Comparison of ENCODE assay signal across 23 cellular contexts in genomic region chr6:81734081-81734480, GRCh38. TPM values are rescaled to one million over a fixed set of nuclear protein-coding genes. Genes with fewer than 3 reads are reported as not detected.
DNase-seq lines count a peak whose midpoint lies in the region; ATAC-seq and TF ChIP-seq lines count a peak whose summit lies in the region.
"Had no signal": no experiment of that assay in that cellular context is flagged by ENCODE, and none has a peak within 500 bp of the region (broad histone marks: within the 10 kb centered on the region; RNA-seq: fewer than 3 reads in every experiment).

No MANE protein-coding gene starts in this region.

- no peaks in the 10 kb centered on the region; the same call in 2 of the 3 replicates for H3K36me3 Mint-ChIP-seq in GM23338 (ENCODE audit: low read depth)
- H3K36me3 Mint-ChIP-seq in endodermal cell (ENCODE audit: low read depth), result no peaks in the 10 kb centered on the region
- no peaks in the 10 kb centered on the region for H3K36me3 Mint-ChIP-seq in activated CD4-positive, alpha-beta T cell treated with anti-CD3 and anti-CD28 coated beads, Interleukin-2, amount 10 ng/mL, durations not matched to agents 7 days and 5 days (ENCODE audit: low read depth)
- H3K36me3 Mint-ChIP-seq: activated naive CD8-positive, alpha-beta T cell treated with anti-CD3 and anti-CD28 coated beads, Interleukin-2, amount 10 ng/mL, durations not matched to agents 7 days and 5 days; memory B cell had no signal

- H4K8ac ChIP-seq in mesendoderm (ENCODE audit: low read depth, low read length), result no peak overlapping the region

- H3K27ac ChIP-seq in GM23338 (ENCODE audit: low read depth) (no peak overlapping the region), OCI-LY3 (ENCODE audit: low read length) (no peak overlapping the region), endodermal cell (ENCODE audit: low read depth, low read length) (no peak overlapping the region), mesendoderm (ENCODE audit: low read depth, low read length) (no peak overlapping the region)
- H3K27ac ChIP-seq: BLaER1 treated with 17β-estradiol and CSF1 and Interleukin-3, amounts not matched to agents 10 nM and 100 nM; brain microvascular endothelial cell; psoas muscle; SK-N-MC; transverse colon had no signal

- H3K79me1 ChIP-seq in mesendoderm (ENCODE audit: low read length), result no peaks in the 10 kb centered on the region

- H3K4me2 ChIP-seq in GM23338 (no peak overlapping the region), OCI-LY3 (ENCODE audit: low read length) (no peak overlapping the region), mesendoderm (ENCODE audit: low read length) (no peak overlapping the region)

- H3K9me3 Mint-ChIP-seq in GM23338, result peaks cover 7% of the 10 kb centered on the region
- peaks cover 11% of the 10 kb centered on the region for H3K9me3 Mint-ChIP-seq in endodermal cell
- H3K9me3 Mint-ChIP-seq in activated CD4-positive, alpha-beta T cell treated with anti-CD3 and anti-CD28 coated beads, Interleukin-2, amount 10 ng/mL, durations not matched to agents 7 days and 5 days, result no peaks in the 10 kb centered on the region
- H3K9me3 Mint-ChIP-seq: activated naive CD8-positive, alpha-beta T cell treated with anti-CD3 and anti-CD28 coated beads, Interleukin-2, amount 10 ng/mL, durations not matched to agents 7 days and 5 days; activated T-cell treated with anti-CD3 and anti-CD28 coated beads, Interleukin-2, amount 50 U/mL, for 24 hours; nephron had no signal

- no peaks in the 10 kb centered on the region for H3K27me3 ChIP-seq in GM23338 (ENCODE audit: insufficient read depth)
- H3K27me3 ChIP-seq in OCI-LY3 (ENCODE audit: low read depth, low read length), result no peaks in the 10 kb centered on the region
- H3K27me3 ChIP-seq in endodermal cell (ENCODE audit: control insufficient read depth, insufficient read depth, low read length, poor library complexity, severe bottlenecking), result no peaks in the 10 kb centered on the region
- H3K27me3 ChIP-seq in mesendoderm (ENCODE audit: insufficient read depth, low read length, poor library complexity), result no peaks in the 10 kb centered on the region
- H3K27me3 ChIP-seq: BLaER1 treated with 17β-estradiol and CSF1 and Interleukin-3, amounts not matched to agents 10 nM and 100 nM; brain microvascular endothelial cell; transverse colon had no signal

- H3K9me3 ChIP-seq in OCI-LY3 (ENCODE audit: insufficient read depth, low read length) (no peaks in the 10 kb centered on the region), endodermal cell (ENCODE audit: control insufficient read depth, low read length) (peaks cover 8% of the 10 kb centered on the region)
- H3K9me3 ChIP-seq: BLaER1 treated with 17β-estradiol and CSF1 and Interleukin-3, amounts not matched to agents 10 nM and 100 nM; transverse colon had no signal

- H3K4me1 ChIP-seq in GM23338 (ENCODE audit: insufficient read depth) (no peaks in the 10 kb centered on the region), OCI-LY3 (ENCODE audit: low read length) (no peaks in the 10 kb centered on the region), endodermal cell (ENCODE audit: control insufficient read depth, insufficient read depth, low read length) (no peaks in the 10 kb centered on the region), mesendoderm (ENCODE audit: control insufficient read depth, low read depth, low read length) (no peaks in the 10 kb centered on the region)
- H3K4me1 ChIP-seq: psoas muscle, transverse colon had no signal

- H4K5ac ChIP-seq in mesendoderm (ENCODE audit: low read length), result no peak overlapping the region

- no peak overlapping the region for H2BK120ac ChIP-seq in mesendoderm (ENCODE audit: low read depth, low read length)

- no peak overlapping the region for H2AK5ac ChIP-seq in mesendoderm (ENCODE audit: low read length)

- H3K36me3 ChIP-seq in GM23338 (ENCODE audit: insufficient read depth) (no peaks in the 10 kb centered on the region), OCI-LY3 (replicated peaks; ENCODE audit: low read depth, low read length) (no peaks in the 10 kb centered on the region), endodermal cell (ENCODE audit: control insufficient read depth, insufficient read depth, low read length) (no peaks in the 10 kb centered on the region), mesendoderm (ENCODE audit: control insufficient read depth, insufficient read depth, low read length) (no peaks in the 10 kb centered on the region)
- H3K36me3 ChIP-seq: BLaER1 treated with 17β-estradiol and CSF1 and Interleukin-3, amounts not matched to agents 10 nM and 100 nM; brain microvascular endothelial cell; transverse colon had no signal

- H3K18ac ChIP-seq in mesendoderm (ENCODE audit: low read length), result no peak overlapping the region

- H3K56ac ChIP-seq in mesendoderm (ENCODE audit: low read length), result no peak overlapping the region

- ATAC-seq in GM23338, result no peak
- no peak for ATAC-seq in HG03039 (IDR thresholded peaks at IDR 0.05; ENCODE audit: unreplicated experiment)
- ATAC-seq: psoas muscle had no signal

- DNase-seq in GM23338 (ENCODE audit: low spot score), result peak; percentile 46
- no peak for DNase-seq in endodermal cell
- peak; percentile 23 for DNase-seq in mesendoderm
- no peak for DNase-seq in activated CD4-positive, alpha-beta T cell treated with anti-CD3 and anti-CD28 coated beads, Interleukin-2, amount 10 ng/mL, durations not matched to agents 7 days and 5 days
- DNase-seq in activated CD8-positive, alpha-beta memory T cell treated with anti-CD3 and anti-CD28 coated beads for 24 hours, result no peak
- DNase-seq: activated CD4-positive, alpha-beta T cell treated with anti-CD3 and anti-CD28 coated beads, Interleukin-2, amount 50 U/mL, for 4 hours; activated naive CD8-positive, alpha-beta T cell treated with anti-CD3 and anti-CD28 coated beads, Interleukin-2, amount 10 ng/mL, durations not matched to agents 7 days and 5 days; activated T-cell treated with anti-CD3 and anti-CD28 coated beads, Interleukin-2, amount 50 U/mL, for 24 hours; brain microvascular endothelial cell; DMS79; effector CD4-positive, alpha-beta T cell; foreskin fibroblast; Kasumi-1; NCI-H187; psoas muscle; stimulated activated naive CD4-positive, alpha-beta T cell; transverse colon had no signal

- H3K9ac ChIP-seq in OCI-LY3 (ENCODE audit: low read length) (no peak overlapping the region), endodermal cell (ENCODE audit: extremely low read depth, low read length, poor library complexity, severe bottlenecking) (no peak overlapping the region), mesendoderm (ENCODE audit: low read length) (no peak overlapping the region)
- H3K9ac ChIP-seq: BLaER1 treated with 17β-estradiol and CSF1 and Interleukin-3, amounts not matched to agents 10 nM and 100 nM had no signal

- POLR2A ChIA-PET in activated CD4-positive, alpha-beta T cell treated with anti-CD3 and anti-CD28 coated beads, Interleukin-2, amount 10 ng/mL, durations not matched to agents 7 days and 5 days (lab: Charles Lee), result no interaction called here

- no peaks in the 10 kb centered on the region for H3K27me3 Mint-ChIP-seq in GM23338 (ENCODE audit: insufficient read depth, low read depth, poor library complexity)
- H3K27me3 Mint-ChIP-seq in endodermal cell (ENCODE audit: insufficient read depth), result no peaks in the 10 kb centered on the region
- H3K27me3 Mint-ChIP-seq in activated CD4-positive, alpha-beta T cell treated with anti-CD3 and anti-CD28 coated beads, Interleukin-2, amount 10 ng/mL, durations not matched to agents 7 days and 5 days, result no peaks in the 10 kb centered on the region
- H3K27me3 Mint-ChIP-seq: activated T-cell treated with anti-CD3 and anti-CD28 coated beads, Interleukin-2, amount 50 U/mL, for 24 hours; memory B cell had no signal

- CTCF ChIA-PET in activated CD4-positive, alpha-beta T cell treated with anti-CD3 and anti-CD28 coated beads, Interleukin-2, amount 10 ng/mL, durations not matched to agents 7 days and 5 days (lab: Charles Lee), result interaction anchor here (0.5 to 1.0 kb wide), 3 partner anchors 10 to 21 kb away, joined by 3 to 4 read pairs (median 3); no protein-coding TSS in a partner anchor

- H3K79me2 ChIP-seq in GM23338 (replicated peaks; ENCODE audit: insufficient read depth), result no peaks in the 10 kb centered on the region
- no peaks in the 10 kb centered on the region for H3K79me2 ChIP-seq in OCI-LY3 (ENCODE audit: low read length)
- H3K79me2 ChIP-seq in mesendoderm (ENCODE audit: control insufficient read depth, insufficient read depth, low read length), result no peaks in the 10 kb centered on the region

- no peak overlapping the region for H2AFZ ChIP-seq in GM23338
- H2AFZ ChIP-seq in OCI-LY3 (ENCODE audit: low read depth, low read length), result no peak overlapping the region

- H3K9me2 ChIP-seq in GM23338 (ENCODE audit: insufficient read depth), result no peaks in the 10 kb centered on the region

- TF ChIP-seq CTCF in GM23338 (conservative IDR thresholded peaks at IDR 0.05; ENCODE audit: low read depth in 2 of 2) (peak; percentile 42 to 57), OCI-LY3 (IDR thresholded peaks at IDR 0.05; ENCODE audit: low read depth, low read length) (peak; percentile 41), endodermal cell (conservative IDR thresholded peaks at IDR 0.05) (peak; percentile 57)

- H3F3A ChIP-seq in GM23338 (replicated peaks; ENCODE audit: low read depth), result no peaks in the 10 kb centered on the region

- no peak overlapping the region for H2BK5ac ChIP-seq in mesendoderm (ENCODE audit: low read length)

- H3K4me3 ChIP-seq in GM23338, result no peak overlapping the region
- H3K4me3 ChIP-seq in OCI-LY3 (ENCODE audit: low read length), result no peak overlapping the region
- H3K4me3 ChIP-seq in endodermal cell (ENCODE audit: low read length), result no peak overlapping the region
- no peak overlapping the region for H3K4me3 ChIP-seq in mesendoderm (ENCODE audit: low read length)
- H3K4me3 ChIP-seq: BLaER1 treated with 17β-estradiol and CSF1 and Interleukin-3, amounts not matched to agents 10 nM and 100 nM; psoas muscle; SK-N-MC; transverse colon had no signal

- H3K27ac Mint-ChIP-seq in GM23338 (no peak overlapping the region), endodermal cell (no peak overlapping the region)
- H3K27ac Mint-ChIP-seq in activated CD4-positive, alpha-beta T cell treated with anti-CD3 and anti-CD28 coated beads, Interleukin-2, amount 10 ng/mL, durations not matched to agents 7 days and 5 days, result no peak overlapping the region
- H3K27ac Mint-ChIP-seq: activated naive CD8-positive, alpha-beta T cell treated with anti-CD3 and anti-CD28 coated beads, Interleukin-2, amount 10 ng/mL, durations not matched to agents 7 days and 5 days; activated T-cell treated with anti-CD3 and anti-CD28 coated beads, Interleukin-2, amount 50 U/mL, for 24 hours; memory B cell; nephron had no signal

- 94% methylated on average over 2 of the region's 2 CpGs; no CpG with 5 or more reads in 1 of the 2 experiments for WGBS in endodermal cell (ENCODE audit: insufficient coverage in 1 of 2, insufficient read length in 1 of 2), 2 experiments
- WGBS in mesendoderm (ENCODE audit: extremely low coverage, insufficient coverage, low lambda C conversion rate), result no CpG with 5 or more reads among the region's 2 CpGs

- no peak overlapping the region for H2BK15ac ChIP-seq in mesendoderm (replicated peaks; ENCODE audit: low read depth)

- H3K4me3 Mint-ChIP-seq in GM23338 (no peak overlapping the region), endodermal cell (no peak overlapping the region)
- H3K4me3 Mint-ChIP-seq in activated CD4-positive, alpha-beta T cell treated with anti-CD3 and anti-CD28 coated beads, Interleukin-2, amount 10 ng/mL, durations not matched to agents 7 days and 5 days, result no peak overlapping the region
- H3K4me3 Mint-ChIP-seq: activated naive CD8-positive, alpha-beta T cell treated with anti-CD3 and anti-CD28 coated beads, Interleukin-2, amount 10 ng/mL, durations not matched to agents 7 days and 5 days; activated T-cell treated with anti-CD3 and anti-CD28 coated beads, Interleukin-2, amount 50 U/mL, for 24 hours; memory B cell; nephron had no signal

- H3K4ac ChIP-seq in mesendoderm (ENCODE audit: low read depth, low read length), result no peak overlapping the region

- H4K20me1 ChIP-seq in GM23338 (replicated peaks; ENCODE audit: insufficient read depth) (no peaks in the 10 kb centered on the region), OCI-LY3 (ENCODE audit: insufficient read depth, low read length) (no peaks in the 10 kb centered on the region)
- H4K20me1 ChIP-seq: BLaER1 treated with 17β-estradiol and CSF1 and Interleukin-3, amounts not matched to agents 10 nM and 100 nM had no signal

- H3K4me1 Mint-ChIP-seq in GM23338 (no peaks in the 10 kb centered on the region), endodermal cell (peaks cover 7% of the 10 kb centered on the region)
- no peaks in the 10 kb centered on the region for H3K4me1 Mint-ChIP-seq in activated CD4-positive, alpha-beta T cell treated with anti-CD3 and anti-CD28 coated beads, Interleukin-2, amount 10 ng/mL, durations not matched to agents 7 days and 5 days
- H3K4me1 Mint-ChIP-seq: activated naive CD8-positive, alpha-beta T cell treated with anti-CD3 and anti-CD28 coated beads, Interleukin-2, amount 10 ng/mL, durations not matched to agents 7 days and 5 days; memory B cell; nephron had no signal

- H3K23ac ChIP-seq in mesendoderm (ENCODE audit: low read length), result no peak overlapping the region

RNA-seq across cellular contexts. Expression of gene TENT5A, which starts 18.4 kb away (rescaled TPM):
- total RNA-seq in GM23338 (2014; rRNA removed; shearing (Covaris generic)), result 4.7 and 5.5 TPM in 2 replicates
- polyA plus RNA-seq in GM23338 (2016; fragmentation: Nextera tagmentation; extraction: Ambion mirVana), result 3.8 and 4.4 TPM in 2 replicates
- 1 to 10 TPM; 4.8 to 8.6 TPM for total RNA-seq in endodermal cell
- polyA plus RNA-seq in endodermal cell (2013, experiment 1 of 2), result 4.0 TPM
- 3.8 TPM for polyA plus RNA-seq in endodermal cell (2013, experiment 2 of 2)
- polyA plus RNA-seq in mesendoderm (2013, experiment 1 of 2), result 0.69 TPM
- polyA plus RNA-seq in mesendoderm (2013, experiment 2 of 2), result 0.62 TPM
- total RNA-seq in activated CD4-positive, alpha-beta T cell treated with anti-CD3 and anti-CD28 coated beads, Interleukin-2, amount 10 ng/mL, durations not matched to agents 7 days and 5 days, result 1 to 10 TPM; 1.9 to 2.0 TPM

Comparison
In these comparisons a context has a peak if more than half of its experiments do, and no peak if none do; other contexts are left out.
1. DNase-seq: peak in GM23338 (single experiment) and mesendoderm (single experiment); none in endodermal cell (single experiment), activated CD4-positive, alpha-beta T cell treated with anti-CD3 and anti-CD28 coated beads, Interleukin-2, amount 10 ng/mL, durations not matched to agents 7 days and 5 days (single experiment) and activated CD8-positive, alpha-beta memory T cell treated with anti-CD3 and anti-CD28 coated beads for 24 hours (single experiment).
2. Peak in every context shown above with its lines, with median percentiles within 50 percentile points of each other: CTCF ChIP-seq.